8 cellular contexts compared by ENCODE assay signal in genomic region chr2:175180701-175181103, GRCh38.
DNase-seq lines count a peak whose midpoint lies in the region; ATAC-seq and TF ChIP-seq lines count a peak whose summit lies in the region.

No MANE protein-coding gene starts in this region.

- H3K4me1 Mint-ChIP-seq in nephron: peaks cover 26% of the 10 kb centered on the region

- TF ChIP-seq CTCF in nephron (IDR thresholded peaks at IDR 0.05; ENCODE audit: unreplicated experiment in 3 of 3): no peak

- peaks cover 4% of the 10 kb centered on the region for H3K27me3 Mint-ChIP-seq in nephron (ENCODE audit: low read depth)

- DNase-seq in NCI-H82 (lab: John Stamatoyannopoulos, UW) (peak; percentile 69), NCI-H82 treated with DMSO at 0.1 percent for 48 hours (lab: John Stamatoyannopoulos, UW; ENCODE audit: unreplicated experiment) (no peak), NCI-H69 (lab: John Stamatoyannopoulos, UW) (peak; percentile 66), fibroblast of gingiva (ENCODE audit: low read depth) (peak; percentile 46), superior temporal gyrus (ENCODE audit: extremely low spot score) (peak; percentile 47)
- DNase-seq in activated CD8-positive, alpha-beta memory T cell treated with anti-CD3 and anti-CD28 coated beads, Interleukin-2, amount 50 U/mL, for 48 hours: peak; percentile 75

- peak; percentile 55 for ATAC-seq in HG02884 (IDR thresholded peaks at IDR 0.05; ENCODE audit: unreplicated experiment)

- H3K36me3 Mint-ChIP-seq in nephron (ENCODE audit: low read depth): peaks cover 38% of the 10 kb centered on the region

- H3K4me3 Mint-ChIP-seq in nephron: peak overlapping the region; percentile 94 to 99 (median 98)

- H3K27ac Mint-ChIP-seq in nephron: peak overlapping the region; percentile 82 to 97 (median 92)

- H3K9me3 Mint-ChIP-seq in nephron: peaks cover 4% of the 10 kb centered on the region
